Comparison of ENCODE assay signal across 2 cellular contexts in the genomic region with DNA sequence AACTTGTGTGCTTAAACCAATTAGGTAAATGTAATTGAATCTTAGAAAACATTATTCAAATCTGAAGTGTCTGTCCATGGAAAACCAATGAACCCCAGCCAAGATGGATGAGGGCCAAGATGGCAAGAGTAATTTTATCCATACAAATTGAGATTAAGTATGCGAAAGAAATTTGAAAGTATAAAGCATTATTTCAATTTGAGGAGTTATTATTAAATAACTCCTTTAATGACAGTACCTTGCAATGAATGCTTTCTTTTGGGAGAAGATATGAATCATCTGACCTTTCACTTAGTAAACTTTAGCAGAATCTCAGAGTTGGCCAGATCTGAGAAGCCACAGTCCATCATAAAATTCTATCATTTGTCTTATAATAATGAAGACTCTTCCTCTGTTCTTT.
TF ChIP-seq lines count a peak whose summit lies in the region.

No MANE protein-coding gene starts in this region.

TF ChIP-seq in A549, 52 proteins besides CTCF, POLR2A, EP300 and RAD21 (continued from another document):
- TF ChIP-seq, protein P1, sequence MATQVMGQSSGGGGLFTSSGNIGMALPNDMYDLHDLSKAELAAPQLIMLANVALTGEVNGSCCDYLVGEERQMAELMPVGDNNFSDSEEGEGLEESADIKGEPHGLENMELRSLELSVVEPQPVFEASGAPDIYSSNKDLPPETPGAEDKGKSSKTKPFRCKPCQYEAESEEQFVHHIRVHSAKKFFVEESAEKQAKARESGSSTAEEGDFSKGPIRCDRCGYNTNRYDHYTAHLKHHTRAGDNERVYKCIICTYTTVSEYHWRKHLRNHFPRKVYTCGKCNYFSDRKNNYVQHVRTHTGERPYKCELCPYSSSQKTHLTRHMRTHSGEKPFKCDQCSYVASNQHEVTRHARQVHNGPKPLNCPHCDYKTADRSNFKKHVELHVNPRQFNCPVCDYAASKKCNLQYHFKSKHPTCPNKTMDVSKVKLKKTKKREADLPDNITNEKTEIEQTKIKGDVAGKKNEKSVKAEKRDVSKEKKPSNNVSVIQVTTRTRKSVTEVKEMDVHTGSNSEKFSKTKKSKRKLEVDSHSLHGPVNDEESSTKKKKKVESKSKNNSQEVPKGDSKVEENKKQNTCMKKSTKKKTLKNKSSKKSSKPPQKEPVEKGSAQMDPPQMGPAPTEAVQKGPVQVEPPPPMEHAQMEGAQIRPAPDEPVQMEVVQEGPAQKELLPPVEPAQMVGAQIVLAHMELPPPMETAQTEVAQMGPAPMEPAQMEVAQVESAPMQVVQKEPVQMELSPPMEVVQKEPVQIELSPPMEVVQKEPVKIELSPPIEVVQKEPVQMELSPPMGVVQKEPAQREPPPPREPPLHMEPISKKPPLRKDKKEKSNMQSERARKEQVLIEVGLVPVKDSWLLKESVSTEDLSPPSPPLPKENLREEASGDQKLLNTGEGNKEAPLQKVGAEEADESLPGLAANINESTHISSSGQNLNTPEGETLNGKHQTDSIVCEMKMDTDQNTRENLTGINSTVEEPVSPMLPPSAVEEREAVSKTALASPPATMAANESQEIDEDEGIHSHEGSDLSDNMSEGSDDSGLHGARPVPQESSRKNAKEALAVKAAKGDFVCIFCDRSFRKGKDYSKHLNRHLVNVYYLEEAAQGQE (IDR thresholded peaks at IDR 0.05) = no peak
- TF ChIP-seq TFCP2L1 (CRISPR knock-in tag; IDR thresholded peaks at IDR 0.05) = no peak
- no peak for TF ChIP-seq KDM1A (IDR thresholded peaks at IDR 0.05; ENCODE audit: low read depth)
- TF ChIP-seq, protein P2, sequence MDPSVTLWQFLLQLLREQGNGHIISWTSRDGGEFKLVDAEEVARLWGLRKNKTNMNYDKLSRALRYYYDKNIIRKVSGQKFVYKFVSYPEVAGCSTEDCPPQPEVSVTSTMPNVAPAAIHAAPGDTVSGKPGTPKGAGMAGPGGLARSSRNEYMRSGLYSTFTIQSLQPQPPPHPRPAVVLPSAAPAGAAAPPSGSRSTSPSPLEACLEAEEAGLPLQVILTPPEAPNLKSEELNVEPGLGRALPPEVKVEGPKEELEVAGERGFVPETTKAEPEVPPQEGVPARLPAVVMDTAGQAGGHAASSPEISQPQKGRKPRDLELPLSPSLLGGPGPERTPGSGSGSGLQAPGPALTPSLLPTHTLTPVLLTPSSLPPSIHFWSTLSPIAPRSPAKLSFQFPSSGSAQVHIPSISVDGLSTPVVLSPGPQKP (IDR thresholded peaks at IDR 0.05; ENCODE audit: low read depth, low read length) = no peak
TF ChIP-seq in A549: peak in this region for 0.

TF ChIP-seq in SK-N-SH treated with all-trans-retinoic acid at 6 μM for 48 hours, 23 proteins besides CTCF, POLR2A, EP300 and RAD21 (continued from another document):
- TF ChIP-seq, protein P3, sequence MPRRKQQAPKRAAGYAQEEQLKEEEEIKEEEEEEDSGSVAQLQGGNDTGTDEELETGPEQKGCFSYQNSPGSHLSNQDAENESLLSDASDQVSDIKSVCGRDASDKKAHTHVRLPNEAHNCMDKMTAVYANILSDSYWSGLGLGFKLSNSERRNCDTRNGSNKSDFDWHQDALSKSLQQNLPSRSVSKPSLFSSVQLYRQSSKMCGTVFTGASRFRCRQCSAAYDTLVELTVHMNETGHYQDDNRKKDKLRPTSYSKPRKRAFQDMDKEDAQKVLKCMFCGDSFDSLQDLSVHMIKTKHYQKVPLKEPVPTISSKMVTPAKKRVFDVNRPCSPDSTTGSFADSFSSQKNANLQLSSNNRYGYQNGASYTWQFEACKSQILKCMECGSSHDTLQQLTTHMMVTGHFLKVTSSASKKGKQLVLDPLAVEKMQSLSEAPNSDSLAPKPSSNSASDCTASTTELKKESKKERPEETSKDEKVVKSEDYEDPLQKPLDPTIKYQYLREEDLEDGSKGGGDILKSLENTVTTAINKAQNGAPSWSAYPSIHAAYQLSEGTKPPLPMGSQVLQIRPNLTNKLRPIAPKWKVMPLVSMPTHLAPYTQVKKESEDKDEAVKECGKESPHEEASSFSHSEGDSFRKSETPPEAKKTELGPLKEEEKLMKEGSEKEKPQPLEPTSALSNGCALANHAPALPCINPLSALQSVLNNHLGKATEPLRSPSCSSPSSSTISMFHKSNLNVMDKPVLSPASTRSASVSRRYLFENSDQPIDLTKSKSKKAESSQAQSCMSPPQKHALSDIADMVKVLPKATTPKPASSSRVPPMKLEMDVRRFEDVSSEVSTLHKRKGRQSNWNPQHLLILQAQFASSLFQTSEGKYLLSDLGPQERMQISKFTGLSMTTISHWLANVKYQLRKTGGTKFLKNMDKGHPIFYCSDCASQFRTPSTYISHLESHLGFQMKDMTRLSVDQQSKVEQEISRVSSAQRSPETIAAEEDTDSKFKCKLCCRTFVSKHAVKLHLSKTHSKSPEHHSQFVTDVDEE (CRISPR knock-in tag; IDR thresholded peaks at IDR 0.05) = no peak
- TF ChIP-seq, protein P4, sequence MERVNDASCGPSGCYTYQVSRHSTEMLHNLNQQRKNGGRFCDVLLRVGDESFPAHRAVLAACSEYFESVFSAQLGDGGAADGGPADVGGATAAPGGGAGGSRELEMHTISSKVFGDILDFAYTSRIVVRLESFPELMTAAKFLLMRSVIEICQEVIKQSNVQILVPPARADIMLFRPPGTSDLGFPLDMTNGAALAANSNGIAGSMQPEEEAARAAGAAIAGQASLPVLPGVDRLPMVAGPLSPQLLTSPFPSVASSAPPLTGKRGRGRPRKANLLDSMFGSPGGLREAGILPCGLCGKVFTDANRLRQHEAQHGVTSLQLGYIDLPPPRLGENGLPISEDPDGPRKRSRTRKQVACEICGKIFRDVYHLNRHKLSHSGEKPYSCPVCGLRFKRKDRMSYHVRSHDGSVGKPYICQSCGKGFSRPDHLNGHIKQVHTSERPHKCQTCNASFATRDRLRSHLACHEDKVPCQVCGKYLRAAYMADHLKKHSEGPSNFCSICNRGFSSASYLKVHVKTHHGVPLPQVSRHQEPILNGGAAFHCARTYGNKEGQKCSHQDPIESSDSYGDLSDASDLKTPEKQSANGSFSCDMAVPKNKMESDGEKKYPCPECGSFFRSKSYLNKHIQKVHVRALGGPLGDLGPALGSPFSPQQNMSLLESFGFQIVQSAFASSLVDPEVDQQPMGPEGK (CRISPR knock-in tag; IDR thresholded peaks at IDR 0.05; ENCODE audit: borderline replicate concordance) = peak; percentile 63
- TF ChIP-seq TOX (CRISPR knock-in tag; IDR thresholded peaks at IDR 0.05; ENCODE audit: borderline replicate concordance) (peak; percentile 75), ISL1 (CRISPR knock-in tag; IDR thresholded peaks at IDR 0.05) (peak; percentile 93), PPARA (CRISPR knock-in tag; IDR thresholded peaks at IDR 0.05; ENCODE audit: borderline replicate concordance) (no peak)
